Comparison of ENCODE assay signal across 1 cellular context in the genomic region with DNA sequence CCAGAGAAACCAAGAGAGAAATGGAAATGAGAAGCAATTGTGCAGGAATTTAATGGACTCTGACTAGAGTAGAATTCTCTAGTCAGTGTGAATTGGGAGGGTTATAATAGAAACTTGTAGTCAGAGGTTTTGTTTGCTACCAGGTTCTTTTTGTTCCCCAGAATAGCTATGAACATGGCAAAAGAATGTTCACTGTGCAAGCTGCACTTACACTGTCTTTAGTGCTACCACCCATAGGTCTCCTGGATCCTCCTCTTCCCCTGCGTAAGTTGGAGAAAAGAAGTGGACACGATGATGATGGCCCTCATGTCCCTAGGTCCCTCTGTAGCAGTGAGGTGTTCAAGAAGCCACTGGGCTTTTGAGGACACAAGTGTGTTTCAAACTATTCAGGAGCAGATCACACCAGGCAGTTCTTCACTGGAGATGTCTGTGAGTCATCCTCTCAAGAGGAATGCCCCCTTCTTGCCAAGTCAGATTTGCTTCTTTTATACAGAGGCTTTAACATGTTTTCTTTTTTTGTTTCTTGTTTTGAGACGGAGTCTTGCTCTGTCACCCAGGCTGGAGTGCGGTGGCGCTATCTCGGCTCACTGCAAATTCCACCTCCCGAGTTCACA.
TF ChIP-seq lines count a peak whose summit lies in the region.

No MANE protein-coding gene starts in this region.

TF ChIP-seq in HCT116, 20 proteins besides CTCF, POLR2A, EP300 and RAD21 (continued from another document):
- TF ChIP-seq, protein P1, sequence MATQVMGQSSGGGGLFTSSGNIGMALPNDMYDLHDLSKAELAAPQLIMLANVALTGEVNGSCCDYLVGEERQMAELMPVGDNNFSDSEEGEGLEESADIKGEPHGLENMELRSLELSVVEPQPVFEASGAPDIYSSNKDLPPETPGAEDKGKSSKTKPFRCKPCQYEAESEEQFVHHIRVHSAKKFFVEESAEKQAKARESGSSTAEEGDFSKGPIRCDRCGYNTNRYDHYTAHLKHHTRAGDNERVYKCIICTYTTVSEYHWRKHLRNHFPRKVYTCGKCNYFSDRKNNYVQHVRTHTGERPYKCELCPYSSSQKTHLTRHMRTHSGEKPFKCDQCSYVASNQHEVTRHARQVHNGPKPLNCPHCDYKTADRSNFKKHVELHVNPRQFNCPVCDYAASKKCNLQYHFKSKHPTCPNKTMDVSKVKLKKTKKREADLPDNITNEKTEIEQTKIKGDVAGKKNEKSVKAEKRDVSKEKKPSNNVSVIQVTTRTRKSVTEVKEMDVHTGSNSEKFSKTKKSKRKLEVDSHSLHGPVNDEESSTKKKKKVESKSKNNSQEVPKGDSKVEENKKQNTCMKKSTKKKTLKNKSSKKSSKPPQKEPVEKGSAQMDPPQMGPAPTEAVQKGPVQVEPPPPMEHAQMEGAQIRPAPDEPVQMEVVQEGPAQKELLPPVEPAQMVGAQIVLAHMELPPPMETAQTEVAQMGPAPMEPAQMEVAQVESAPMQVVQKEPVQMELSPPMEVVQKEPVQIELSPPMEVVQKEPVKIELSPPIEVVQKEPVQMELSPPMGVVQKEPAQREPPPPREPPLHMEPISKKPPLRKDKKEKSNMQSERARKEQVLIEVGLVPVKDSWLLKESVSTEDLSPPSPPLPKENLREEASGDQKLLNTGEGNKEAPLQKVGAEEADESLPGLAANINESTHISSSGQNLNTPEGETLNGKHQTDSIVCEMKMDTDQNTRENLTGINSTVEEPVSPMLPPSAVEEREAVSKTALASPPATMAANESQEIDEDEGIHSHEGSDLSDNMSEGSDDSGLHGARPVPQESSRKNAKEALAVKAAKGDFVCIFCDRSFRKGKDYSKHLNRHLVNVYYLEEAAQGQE (IDR thresholded peaks at IDR 0.05; ENCODE audit: low read depth), result no peak
- no peak for TF ChIP-seq SRF (IDR thresholded peaks at IDR 0.05; ENCODE audit: low read depth)
- TF ChIP-seq, protein P2, sequence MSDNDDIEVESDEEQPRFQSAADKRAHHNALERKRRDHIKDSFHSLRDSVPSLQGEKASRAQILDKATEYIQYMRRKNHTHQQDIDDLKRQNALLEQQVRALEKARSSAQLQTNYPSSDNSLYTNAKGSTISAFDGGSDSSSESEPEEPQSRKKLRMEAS (IDR thresholded peaks at IDR 0.05), result no peak
- no peak for TF ChIP-seq FOSL1 (IDR thresholded peaks at IDR 0.05; ENCODE audit: low read depth)
- no peak for TF ChIP-seq ELF1 (IDR thresholded peaks at IDR 0.05; ENCODE audit: borderline replicate concordance, low read depth)
- TF ChIP-seq, protein P3, sequence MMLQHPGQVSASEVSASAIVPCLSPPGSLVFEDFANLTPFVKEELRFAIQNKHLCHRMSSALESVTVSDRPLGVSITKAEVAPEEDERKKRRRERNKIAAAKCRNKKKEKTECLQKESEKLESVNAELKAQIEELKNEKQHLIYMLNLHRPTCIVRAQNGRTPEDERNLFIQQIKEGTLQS (IDR thresholded peaks at IDR 0.05), result no peak
